9 cellular contexts compared by ENCODE assay signal in the genomic region with DNA sequence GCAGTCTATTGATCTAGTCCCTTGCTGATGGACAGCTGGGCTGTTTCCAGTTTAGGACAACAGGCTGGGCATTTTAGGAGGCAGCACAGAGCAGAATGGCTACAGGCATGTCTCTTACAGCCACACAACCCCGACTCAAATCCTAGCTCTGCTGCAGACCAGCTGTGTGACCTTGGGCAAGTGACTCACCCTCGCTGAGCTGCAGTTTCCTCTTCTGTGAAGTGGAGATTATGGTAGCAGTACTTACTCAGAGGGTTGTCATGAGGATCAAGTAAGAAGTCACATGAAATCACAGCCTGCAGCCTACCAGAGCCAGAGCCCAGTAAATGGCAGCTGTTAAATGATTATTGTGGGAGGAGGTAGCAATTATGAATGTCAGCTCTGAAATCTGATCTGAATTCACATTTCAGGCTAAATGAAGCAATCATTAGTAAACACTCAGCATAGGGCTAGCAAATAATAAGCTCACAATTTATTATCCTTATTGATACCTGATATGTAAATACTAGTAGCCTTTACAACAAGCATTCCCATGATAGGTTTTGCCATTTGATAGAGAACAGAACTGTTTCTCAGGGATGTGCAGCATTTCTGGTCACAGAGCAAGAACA. TPM values are rescaled to one million over a fixed set of nuclear protein-coding genes. Genes with fewer than 3 reads are reported as not detected.
DNase-seq lines count a peak whose midpoint lies in the region; ATAC-seq and TF ChIP-seq lines count a peak whose summit lies in the region.
"Had no signal": no experiment of that assay in that cellular context is flagged by ENCODE, and none has a peak within 500 bp of the region (broad histone marks: within the 10 kb centered on the region; RNA-seq: fewer than 3 reads in every experiment).

No MANE protein-coding gene starts in this region.

- H3K9me2 ChIP-seq in GM23248 (ENCODE audit: insufficient read depth) = no peaks in the 10 kb centered on the region

- in situ Hi-C loops in GM23248 (cut with MboI) = no loop called here
- in situ Hi-C loops in HAP-1 (cut with MboI; ENCODE audit: low sequenced_read_pairs) = no loop called here

- H3F3A ChIP-seq in GM23248 (ENCODE audit: insufficient read depth) (peaks cover 26% of the 10 kb centered on the region), smooth muscle cell (ENCODE audit: low read depth) (peaks cover 6% of the 10 kb centered on the region)

- H3K9me3 ChIP-seq in GM23248 (ENCODE audit: low read depth) = no peaks in the 10 kb centered on the region
- peaks cover 4% of the 10 kb centered on the region for H3K9me3 ChIP-seq in RWPE2 (ENCODE audit: severe bottlenecking)
- H3K9me3 ChIP-seq in smooth muscle cell (replicated peaks; ENCODE audit: low read depth) = no peaks in the 10 kb centered on the region
- H3K9me3 ChIP-seq in HAP-1 = no peaks in the 10 kb centered on the region

- H3K4me3 ChIP-seq in GM23248 (no peak overlapping the region), RWPE2 (ENCODE audit: severe bottlenecking) (no peak overlapping the region), smooth muscle cell (no peak overlapping the region), HAP-1 (no peak overlapping the region)
- H3K4me3 ChIP-seq: cardiac muscle cell had no signal

- 0% methylated on average over 2 of the region's 2 CpGs for WGBS in GM23248 (ENCODE audit: low coverage in 1 of 2, low lambda C conversion rate in 2 of 2, missing lambda C conversion rate in 2 of 2), 2 experiments
- WGBS in smooth muscle cell (ENCODE audit: low lambda C conversion rate) = 5% methylated on average over 2 of the region's 2 CpGs

- H2AFZ ChIP-seq in GM23248 (no peak overlapping the region), smooth muscle cell (ENCODE audit: low read depth) (no peak overlapping the region)

- TF ChIP-seq CTCF in RWPE2 (IDR thresholded peaks at IDR 0.05; ENCODE audit: poor library complexity, severe bottlenecking) (no peak), smooth muscle cell (IDR thresholded peaks at IDR 0.05; ENCODE audit: borderline replicate concordance, insufficient read depth, poor library complexity, severe bottlenecking) (no peak)

- H3K79me2 ChIP-seq in GM23248 (ENCODE audit: insufficient read depth) = no peaks in the 10 kb centered on the region
- H3K79me2 ChIP-seq in smooth muscle cell (ENCODE audit: low read depth) = no peaks in the 10 kb centered on the region

- H3K36me3 ChIP-seq in GM23248 (ENCODE audit: low read depth) = no peaks in the 10 kb centered on the region
- H3K36me3 ChIP-seq in RWPE2 (ENCODE audit: low read depth) = no peaks in the 10 kb centered on the region
- H3K36me3 ChIP-seq in smooth muscle cell (ENCODE audit: low read depth) = no peaks in the 10 kb centered on the region
- no peaks in the 10 kb centered on the region for H3K36me3 ChIP-seq in HAP-1 (replicated peaks)
- H3K36me3 ChIP-seq: cardiac muscle cell had no signal

- no peaks in the 10 kb centered on the region for H4K20me1 ChIP-seq in GM23248 (ENCODE audit: insufficient read depth)
- H4K20me1 ChIP-seq in smooth muscle cell (ENCODE audit: low read depth) = no peaks in the 10 kb centered on the region

- no peaks in the 10 kb centered on the region for H3K27me3 ChIP-seq in GM23248 (replicated peaks; ENCODE audit: insufficient read depth)
- no peaks in the 10 kb centered on the region for H3K27me3 ChIP-seq in RWPE2 (ENCODE audit: insufficient read depth, poor library complexity, severe bottlenecking)
- H3K27me3 ChIP-seq in smooth muscle cell (ENCODE audit: low read depth) = no peaks in the 10 kb centered on the region
- H3K27me3 ChIP-seq in HAP-1 (ENCODE audit: low read depth) = no peaks in the 10 kb centered on the region; the same call in 1 of the 2 replicates

- peak overlapping the region; percentile 75 for H3K27ac ChIP-seq in GM23248
- H3K27ac ChIP-seq in RWPE2 (ENCODE audit: poor library complexity, severe bottlenecking) = peak overlapping the region; percentile 86
- peak overlapping the region; percentile 81 for H3K27ac ChIP-seq in smooth muscle cell (ENCODE audit: low read depth)
- H3K27ac ChIP-seq: cardiac muscle cell had no signal

- H3K4me2 ChIP-seq in GM23248 (ENCODE audit: unreplicated experiment) (peak overlapping the region; percentile 11), smooth muscle cell (peak overlapping the region; percentile 22)

- H3K9ac ChIP-seq in GM23248 (peak overlapping the region; percentile 36), smooth muscle cell (ENCODE audit: low read depth) (peak overlapping the region; percentile 34)

- DNase-seq in GM23248 (peak; percentile 95), RWPE2 (ENCODE audit: low spot score) (peak; percentile 61), epidermal melanocyte (ENCODE audit: insufficient read length, low spot score) (peak; percentile 32), smooth muscle cell (lab: John Stamatoyannopoulos, UW; ENCODE audit: unreplicated experiment) (no peak), NOMO-1 treated with dmso at 0.1 percent for 144 hours (lab: John Stamatoyannopoulos, UW; ENCODE audit: unreplicated experiment) (no peak), DMS153 treated with DMSO at 0.1 percent for 48 hours (lab: John Stamatoyannopoulos, UW; ENCODE audit: unreplicated experiment) (no peak), hypothalamus (lab: John Stamatoyannopoulos, UW) (no peak), HAP-1 (ENCODE audit: low spot score in 2 of 2) (no peak)

- peak; percentile 89 for ATAC-seq in RWPE2 (ENCODE audit: low read depth)

- H3K4me1 ChIP-seq in GM23248 (ENCODE audit: insufficient read depth) (peaks cover 41% of the 10 kb centered on the region), RWPE2 (ENCODE audit: insufficient read depth, poor library complexity, severe bottlenecking) (peaks cover 35% of the 10 kb centered on the region), smooth muscle cell (ENCODE audit: low read depth) (no peaks in the 10 kb centered on the region), HAP-1 (no peaks in the 10 kb centered on the region)

RNA-seq across cellular contexts. Expression of a gene that starts 58.9 kb away (rescaled TPM):
- total RNA-seq in GM23248 (2014; rRNA removed; shearing (Covaris generic)) = 0.63 and 0.86 TPM in 2 replicates
- polyA plus RNA-seq in GM23248 (2016; fragmentation: Nextera tagmentation; extraction: Ambion mirVana) (7.2 and 8.7 TPM in 2 replicates), smooth muscle cell (0.33 and 1.1 TPM in 2 replicates)
- not detected in 2 replicates for total RNA-seq in smooth muscle cell
- polyA plus RNA-seq: cardiac muscle cell had no signal

Comparison
In these comparisons a context has a peak if more than half of its experiments do, and no peak if none do; other contexts are left out.
1. DNase-seq: peak in GM23248 (single experiment), RWPE2 (single experiment) and epidermal melanocyte (single experiment); none in smooth muscle cell (single experiment), NOMO-1 treated with dmso at 0.1 percent for 144 hours (single experiment), DMS153 treated with DMSO at 0.1 percent for 48 hours (single experiment), hypothalamus (0 of 51) and HAP-1 (0 of 2).
2. Peak in every context shown above with its lines, with median percentiles within 50 percentile points of each other: H3K27ac ChIP-seq.